Comparison of ENCODE assay signal across 17 cellular contexts in genomic region chr3:50644556-50644955, GRCh38. TPM values are rescaled to one million over a fixed set of nuclear protein-coding genes. Genes with fewer than 3 reads are reported as not detected.
DNase-seq lines count a peak whose midpoint lies in the region; ATAC-seq and TF ChIP-seq lines count a peak whose summit lies in the region.
"Had no signal": no experiment of that assay in that cellular context is flagged by ENCODE, and none has a peak within 500 bp of the region (broad histone marks: within the 10 kb centered on the region; RNA-seq: fewer than 3 reads in every experiment).

No MANE protein-coding gene starts in this region.

- H3K79me2 ChIP-seq in OCI-LY7 (ENCODE audit: insufficient read depth, low read depth, low read length): no peaks in the 10 kb centered on the region

- peak; percentile 10 for ATAC-seq in Right ventricle myocardium superior (ENCODE audit: poor library complexity)
- ATAC-seq in naive thymus-derived CD8-positive, alpha-beta T cell: no peak
- ATAC-seq: A549, GM23338 had no signal

- H3K4me3 ChIP-seq in fibroblast of the aortic adventitia (ENCODE audit: low read depth, low read length) (no peak overlapping the region), OCI-LY7 (ENCODE audit: low read depth, low read length, poor library complexity, severe bottlenecking) (no peak overlapping the region)
- H3K4me3 ChIP-seq: A549, GM23338 had no signal

- TF ChIP-seq CTCF in fibroblast of the aortic adventitia (IDR thresholded peaks at IDR 0.05; ENCODE audit: insufficient read depth, low read length) (no peak), OCI-LY7 (conservative IDR thresholded peaks at IDR 0.05; ENCODE audit: low read length) (no peak)

- no peaks in the 10 kb centered on the region for H3K9me3 Mint-ChIP-seq in naive thymus-derived CD8-positive, alpha-beta T cell
- H3K9me3 Mint-ChIP-seq: GM23338 had no signal

- H3K9me3 ChIP-seq in OCI-LY7 (ENCODE audit: low read length): no peaks in the 10 kb centered on the region
- H3K9me3 ChIP-seq: A549 had no signal

- POLR2A ChIA-PET in naive thymus-derived CD8-positive, alpha-beta T cell (lab: Charles Lee): interaction anchor here (0.5 kb wide), 1 partner anchor 539 kb away, joined by 4 read pairs; no protein-coding TSS in a partner anchor
- POLR2A ChIA-PET in OCI-LY7 (lab: Charles Lee): interaction anchor here (0.7 kb wide), 1 partner anchor 17 kb away, joined by 3 read pairs; no protein-coding TSS in a partner anchor

- no peaks in the 10 kb centered on the region for H3K4me1 ChIP-seq in OCI-LY7 (ENCODE audit: insufficient read depth, low read length, poor library complexity, severe bottlenecking)
- H3K4me1 ChIP-seq: A549 had no signal

- CTCF ChIA-PET in OCI-LY7 (lab: Charles Lee; ENCODE audit: unreplicated experiment): no interaction called here

- BruUV-seq in OCI-LY7 (replicated peaks; lab: Mats Ljungman, UMichigan): no TSS peak

- H3K4me1 Mint-ChIP-seq in naive thymus-derived CD8-positive, alpha-beta T cell: peaks cover 0 to 2% (median under 1%) of the 10 kb centered on the region in 4 donors

- no peaks in the 10 kb centered on the region for H3K27me3 Mint-ChIP-seq in naive thymus-derived CD8-positive, alpha-beta T cell

- no peak overlapping the region for H3K4me2 ChIP-seq in OCI-LY7 (ENCODE audit: low read length)
- H3K4me2 ChIP-seq: A549, GM23338 had no signal

- peak overlapping the region in 1 of 10 donors; percentile 58 for H3K27ac Mint-ChIP-seq in naive thymus-derived CD8-positive, alpha-beta T cell
- H3K27ac Mint-ChIP-seq: GM23338 had no signal

- no peak overlapping the region for H3K4me3 Mint-ChIP-seq in naive thymus-derived CD8-positive, alpha-beta T cell
- H3K4me3 Mint-ChIP-seq: GM23338 had no signal

- H3K27ac ChIP-seq in temporal lobe (ENCODE audit: low read depth, low read length) (peak overlapping the region; percentile 78), OCI-LY7 (ENCODE audit: low read depth, low read length, poor library complexity, severe bottlenecking) (no peak overlapping the region)
- H3K27ac ChIP-seq: A549, C4-2B had no signal

- no peaks in the 10 kb centered on the region for H4K20me1 ChIP-seq in OCI-LY7 (ENCODE audit: insufficient read depth, low read length)

- H3K9me2 ChIP-seq in OCI-LY7 (ENCODE audit: insufficient read depth, low read length): no peaks in the 10 kb centered on the region

- intact Hi-C loops in Right ventricle myocardium superior (cut with DNase I) (no loop called here), cardiac septum (cut with DNase I) (no loop called here), OCI-LY7 (cut with micrococcal nuclease; ENCODE audit: unreplicated experiment) (no loop called here)

- H3K36me3 Mint-ChIP-seq in naive thymus-derived CD8-positive, alpha-beta T cell: peaks cover 0 to 81% (median 6%) of the 10 kb centered on the region in 3 donors

- DNase-seq in Right ventricle myocardium superior: no peak
- no peak for DNase-seq in cardiac septum (ENCODE audit: low spot score)
- DNase-seq in fibroblast of the aortic adventitia (ENCODE audit: low read depth): peak; percentile 35
- DNase-seq in middle frontal gyrus (ENCODE audit: extremely low spot score, low spot score): peak; percentile 56
- DNase-seq in naive thymus-derived CD8-positive, alpha-beta T cell: no peak
- DNase-seq in SKM-1 treated with dmso at 0.1 percent for 144 hours (lab: John Stamatoyannopoulos, UW; ENCODE audit: unreplicated experiment): no peak
- no peak for DNase-seq in OCI-LY7 (ENCODE audit: low spot score)
- DNase-seq: DMS 273 treated with DMSO at 0.1 percent for 48 hours, KBM-7, MV-4-11, NCI-H1417, NCI-H187 treated with DMSO at 0.1 percent for 48 hours, NCI-H69 had no signal

- H2AFZ ChIP-seq in OCI-LY7 (ENCODE audit: low read length): no peak overlapping the region
- H2AFZ ChIP-seq: GM23338 had no signal

- H3K36me3 ChIP-seq in OCI-LY7 (ENCODE audit: insufficient read depth, low read length): peaks cover 11% of the 10 kb centered on the region; the same call in 1 of the 2 replicates

RNA-seq across cellular contexts. Expression of gene MAPKAPK3, which starts 27.6 kb away (rescaled TPM):
- total RNA-seq in Right ventricle myocardium superior: 430 TPM
- 266 TPM for total RNA-seq in cardiac septum
- total RNA-seq in fibroblast of the aortic adventitia (ENCODE audit: low replicate concordance): 16.0 and 55.2 TPM in 2 replicates
- total RNA-seq in temporal lobe: 4.2 TPM
- 10 to 100 TPM; 27.5 TPM for total RNA-seq in naive thymus-derived CD8-positive, alpha-beta T cell
- 10 to 100 TPM; 42.4 to 48.2 (median 48.1) TPM for polyA plus RNA-seq in naive thymus-derived CD8-positive, alpha-beta T cell
- 17.5 and 24.1 TPM in 2 replicates for total RNA-seq in OCI-LY7 (2014; rRNA removed; shearing (Covaris generic))
- total RNA-seq in OCI-LY7 (2022): 20.3 and 25.2 TPM in 2 replicates

RNA-seq across cellular contexts. Expression of gene DOCK3, which starts 30.2 kb away (rescaled TPM):
- total RNA-seq in Right ventricle myocardium superior (3.6 TPM), cardiac septum (6.1 TPM), fibroblast of the aortic adventitia (ENCODE audit: low replicate concordance) (0.36 and 0.41 TPM in 2 replicates), temporal lobe (49.9 TPM), OCI-LY7 (2022) (not detected in 2 replicates)
- total RNA-seq in naive thymus-derived CD8-positive, alpha-beta T cell: 1 to 10 TPM; 1.5 to 1.9 TPM
- under 1 TPM; 0.14 to 0.63 (median 0.22) TPM for polyA plus RNA-seq in naive thymus-derived CD8-positive, alpha-beta T cell
- not detected in 2 replicates for total RNA-seq in OCI-LY7 (2014; rRNA removed; shearing (Covaris generic))

RNA-seq across cellular contexts. Expression of gene CISH, which starts 33.0 kb away (rescaled TPM):
- total RNA-seq in Right ventricle myocardium superior (8.0 TPM), cardiac septum (21.1 TPM), fibroblast of the aortic adventitia (ENCODE audit: low replicate concordance) (0.98 and 1.4 TPM in 2 replicates), temporal lobe (0.74 TPM), OCI-LY7 (2022) (not detected in 2 replicates)
- 1 to 10 TPM; 8.1 to 8.8 TPM for total RNA-seq in naive thymus-derived CD8-positive, alpha-beta T cell
- polyA plus RNA-seq in naive thymus-derived CD8-positive, alpha-beta T cell: 100 to 1,000 TPM in 2 of 3 donors, 10 to 100 TPM in 1; 16.3 to 135 (median 100) TPM
- total RNA-seq in OCI-LY7 (2014; rRNA removed; shearing (Covaris generic)): 0.05 TPM in 1 of 2 replicates, not detected in the other

Comparison
In these comparisons a context has a peak if more than half of its experiments do, and no peak if none do; other contexts are left out.
1. DNase-seq: peak in fibroblast of the aortic adventitia (single experiment) and middle frontal gyrus (single experiment); none in Right ventricle myocardium superior (single experiment), cardiac septum (single experiment), naive thymus-derived CD8-positive, alpha-beta T cell (0 of 10), SKM-1 treated with dmso at 0.1 percent for 144 hours (single experiment) and OCI-LY7 (single experiment).